Comparison of ENCODE assay signal across 19 cellular contexts in the genomic region with DNA sequence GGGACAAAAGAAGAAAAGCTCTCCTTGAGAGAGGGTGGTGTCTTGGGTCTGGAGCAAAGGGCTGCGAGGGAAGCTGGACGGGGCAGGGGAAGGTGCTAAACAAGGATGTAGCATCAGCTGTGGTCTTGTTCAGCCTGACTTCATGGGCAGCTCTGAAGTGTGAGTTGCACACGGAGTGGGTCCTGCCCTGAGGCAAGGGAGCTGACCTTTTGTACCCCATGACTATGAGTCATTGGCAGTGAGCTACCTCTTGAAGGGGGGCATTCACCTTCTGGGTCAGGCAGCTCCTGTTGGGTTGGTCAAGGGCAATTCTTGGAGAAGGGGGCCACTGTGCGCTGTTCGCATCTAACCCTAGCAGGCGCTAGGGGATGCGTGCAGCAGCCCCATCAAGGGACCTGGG.
"Had no signal": no experiment of that assay in that cellular context is flagged by ENCODE, and none has a peak within 500 bp of the region (broad histone marks: within the 10 kb centered on the region; RNA-seq: fewer than 3 reads in every experiment).

No MANE protein-coding gene starts in this region.

- H3K36me3 ChIP-seq: adrenal gland, esophagus muscularis mucosa, spleen, tibial artery had no signal

- H3K4me3 ChIP-seq: adrenal gland, esophagus muscularis mucosa, spleen, tibial artery had no signal

- DNase-seq: activated CD4-positive, alpha-beta T cell treated with anti-CD3 and anti-CD28 coated beads, Interleukin-2, amount 10 ng/mL, durations not matched to agents 7 days and 5 days; activated CD8-positive, alpha-beta T cell treated with anti-CD3 and anti-CD28 coated beads, Interleukin-2, amount 10 ng/mL, durations not matched to agents 7 days and 5 days; activated effector memory CD4-positive, alpha-beta T cell treated with Interleukin-2 at 50 U/mL for 16 hours; activated naive CD4-positive, alpha-beta T cell treated with anti-CD3 and anti-CD28 coated beads, Interleukin-2, amount 10 ng/mL, durations not matched to agents 7 days and 5 days; activated T-cell treated with anti-CD3 and anti-CD28 coated beads, Interleukin-2, amount 50 U/mL, for 4 hours; adrenal gland; cerebellar nuclear complex; cortex of kidney; effector CD4-positive, alpha-beta T cell; left cardiac atrium; natural killer cell; nucleus accumbens; spleen; stimulated activated naive CD4-positive, alpha-beta T cell treated with Interleukin-2 at 50 U/mL for 16 hours; substantia nigra; T-helper 1 cell; tibial artery had no signal

- H3K9me3 ChIP-seq: adrenal gland, esophagus muscularis mucosa, spleen, tibial artery had no signal

- FAIRE-seq: bronchial epithelial cell had no signal

- H3K27ac ChIP-seq: adrenal gland, esophagus muscularis mucosa, spleen, tibial artery had no signal

- H3K9me3 Mint-ChIP-seq: activated CD4-positive, alpha-beta T cell treated with anti-CD3 and anti-CD28 coated beads, Interleukin-2, amount 10 ng/mL, durations not matched to agents 7 days and 5 days; activated naive CD4-positive, alpha-beta T cell treated with anti-CD3 and anti-CD28 coated beads, Interleukin-2, amount 10 ng/mL, durations not matched to agents 7 days and 5 days; activated T-cell treated with anti-CD3 and anti-CD28 coated beads, Interleukin-2, amount 50 U/mL, for 4 hours; natural killer cell had no signal

- H3K27ac Mint-ChIP-seq: activated CD4-positive, alpha-beta T cell treated with anti-CD3 and anti-CD28 coated beads, Interleukin-2, amount 10 ng/mL, durations not matched to agents 7 days and 5 days; activated CD8-positive, alpha-beta T cell treated with anti-CD3 and anti-CD28 coated beads, Interleukin-2, amount 10 ng/mL, durations not matched to agents 7 days and 5 days; activated naive CD4-positive, alpha-beta T cell treated with anti-CD3 and anti-CD28 coated beads, Interleukin-2, amount 10 ng/mL, durations not matched to agents 7 days and 5 days; natural killer cell had no signal

- H3K4me1 ChIP-seq: adrenal gland, tibial artery had no signal

- H3K27me3 ChIP-seq: adrenal gland, esophagus muscularis mucosa, spleen, tibial artery had no signal

- H3K4me3 Mint-ChIP-seq: activated CD4-positive, alpha-beta T cell treated with anti-CD3 and anti-CD28 coated beads, Interleukin-2, amount 10 ng/mL, durations not matched to agents 7 days and 5 days; activated CD8-positive, alpha-beta T cell treated with anti-CD3 and anti-CD28 coated beads, Interleukin-2, amount 10 ng/mL, durations not matched to agents 7 days and 5 days; activated naive CD4-positive, alpha-beta T cell treated with anti-CD3 and anti-CD28 coated beads, Interleukin-2, amount 10 ng/mL, durations not matched to agents 7 days and 5 days; activated T-cell treated with anti-CD3 and anti-CD28 coated beads, Interleukin-2, amount 50 U/mL, for 4 hours; natural killer cell had no signal

- ATAC-seq: activated CD8-positive, alpha-beta T cell treated with anti-CD3 and anti-CD28 coated beads, Interleukin-2, amount 10 ng/mL, durations not matched to agents 7 days and 5 days; activated T-cell treated with anti-CD3 and anti-CD28 coated beads, Interleukin-2, amount 50 U/mL, for 4 hours; left cardiac atrium; natural killer cell had no signal

- H3K4me1 Mint-ChIP-seq: activated CD4-positive, alpha-beta T cell treated with anti-CD3 and anti-CD28 coated beads, Interleukin-2, amount 10 ng/mL, durations not matched to agents 7 days and 5 days; activated naive CD4-positive, alpha-beta T cell treated with anti-CD3 and anti-CD28 coated beads, Interleukin-2, amount 10 ng/mL, durations not matched to agents 7 days and 5 days; natural killer cell had no signal
